In the genomic region with DNA sequence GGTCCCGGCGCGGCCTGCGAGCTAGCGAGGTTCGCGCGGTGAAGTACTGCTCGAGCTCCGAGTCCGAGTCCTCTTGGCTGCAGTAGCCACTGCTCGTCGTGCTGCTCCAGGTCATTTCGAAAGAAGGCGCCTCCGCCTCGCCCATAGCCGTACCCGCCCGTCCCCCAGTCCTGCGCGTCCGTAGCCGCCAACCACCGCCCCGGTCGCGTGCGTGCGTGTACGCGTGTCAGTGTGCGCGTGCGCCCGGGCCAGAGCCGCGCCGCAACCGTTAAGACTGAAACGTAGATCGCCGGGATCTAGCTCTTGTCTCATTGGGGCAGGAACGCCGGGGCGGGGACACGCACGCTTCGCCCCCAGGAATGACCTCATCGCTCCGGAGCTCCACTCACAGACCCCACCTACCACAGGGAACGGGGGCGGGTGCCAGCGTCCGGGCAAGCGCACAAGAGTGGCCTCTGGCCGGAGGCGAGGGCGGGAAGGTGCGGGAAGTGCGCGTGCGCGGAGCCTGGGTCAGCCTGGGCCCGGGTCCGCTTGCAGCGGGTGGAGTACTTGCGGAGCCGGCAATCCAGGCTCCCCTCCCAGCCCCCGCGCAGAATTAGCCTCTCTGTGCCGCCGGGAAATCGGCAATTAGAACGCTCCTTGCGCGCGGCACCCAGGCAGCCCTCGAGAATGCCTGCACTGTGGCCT, we compare ENCODE assay signal across 1 cellular context.
TF ChIP-seq lines count a peak whose summit lies in the region.

No MANE protein-coding gene starts in this region.

TF ChIP-seq in HepG2, 621 proteins besides CTCF, POLR2A, EP300 and RAD21 (continued from another document and continues in another):
- TF ChIP-seq ZNF317 (CRISPR knock-in tag; IDR thresholded peaks at IDR 0.05) (peak; percentile 85), SUZ12 (IDR thresholded peaks at IDR 0.05; ENCODE audit: low read depth, low read length) (no peak), ZNF510 (CRISPR knock-in tag; IDR thresholded peaks at IDR 0.05; ENCODE audit: low read depth) (no peak), GTF3A (CRISPR knock-in tag; conservative IDR thresholded peaks at IDR 0.05) (peak; percentile 90; the same call in 1 of the 2 replicates), RNF2 (conservative IDR thresholded peaks at IDR 0.05; ENCODE audit: low read depth) (peak; percentile 86), ZNF253 (CRISPR knock-in tag; IDR thresholded peaks at IDR 0.05; ENCODE audit: borderline replicate concordance) (peak; percentile 61; the same call in 1 of the 2 replicates), ARID2 (CRISPR knock-in tag; IDR thresholded peaks at IDR 0.05; ENCODE audit: borderline replicate concordance) (0 out of 2 replicates have a peak, but pooled peaks have one; percentile 46), CHCHD3 (CRISPR knock-in tag; IDR thresholded peaks at IDR 0.05) (0 out of 2 replicates have a peak, but pooled peaks have one; percentile 10), NFIB (CRISPR knock-in tag; IDR thresholded peaks at IDR 0.05; ENCODE audit: borderline replicate concordance) (no peak), ZSCAN31 (CRISPR knock-in tag; IDR thresholded peaks at IDR 0.05; ENCODE audit: low read depth) (peak; percentile 73; the same call in 1 of the 2 replicates), GATAD2A (CRISPR knock-in tag; IDR thresholded peaks at IDR 0.05) (peak; percentile 41; the same call in 1 of the 2 replicates), ZNF839 (CRISPR knock-in tag; IDR thresholded peaks at IDR 0.05; ENCODE audit: borderline replicate concordance) (peak; percentile 39; the same call in 1 of the 2 replicates), ZNF547 (CRISPR knock-in tag; IDR thresholded peaks at IDR 0.05) (peak; percentile 85), GFI1 (CRISPR knock-in tag; IDR thresholded peaks at IDR 0.05; ENCODE audit: borderline replicate concordance) (peak; percentile 13; the same call in 1 of the 2 replicates), KMT2B (CRISPR knock-in tag; IDR thresholded peaks at IDR 0.05) (peak; percentile 7; the same call in 1 of the 2 replicates), ZNF468 (CRISPR knock-in tag; IDR thresholded peaks at IDR 0.05) (0 out of 2 replicates have a peak, but pooled peaks have one; percentile 26), ZMYM4 (CRISPR knock-in tag; IDR thresholded peaks at IDR 0.05) (peak; percentile 89), MTA3 (CRISPR knock-in tag; IDR thresholded peaks at IDR 0.05) (no peak), PHF5A (CRISPR knock-in tag; IDR thresholded peaks at IDR 0.05; ENCODE audit: low read depth, unreplicated experiment) (peak; percentile 34), SAFB2 (CRISPR knock-in tag; IDR thresholded peaks at IDR 0.05; ENCODE audit: borderline replicate concordance, low read depth) (peak; percentile 66; the same call in 1 of the 2 replicates), POLR2G (IDR thresholded peaks at IDR 0.05; ENCODE audit: low read depth, low read length) (peak; percentile 90), ATF1 (CRISPR knock-in tag; IDR thresholded peaks at IDR 0.05) (no peak), RFXAP (CRISPR knock-in tag; IDR thresholded peaks at IDR 0.05; ENCODE audit: borderline replicate concordance) (0 out of 2 replicates have a peak, but pooled peaks have one; percentile 19), KLF12 (CRISPR knock-in tag; IDR thresholded peaks at IDR 0.05; ENCODE audit: borderline replicate concordance) (peak; percentile 83; the same call in 1 of the 2 replicates), ZNF256 (CRISPR knock-in tag; conservative IDR thresholded peaks at IDR 0.05) (peak; percentile 95), ZNF780A (CRISPR knock-in tag; IDR thresholded peaks at IDR 0.05) (peak; percentile 92), ZNF383 (CRISPR knock-in tag; IDR thresholded peaks at IDR 0.05; ENCODE audit: borderline replicate concordance) (no peak), HOXD1 (CRISPR knock-in tag; IDR thresholded peaks at IDR 0.05) (peak; percentile 53; the same call in 1 of the 2 replicates), GABPA (IDR thresholded peaks at IDR 0.05; ENCODE audit: low read depth, low read length) (no peak), GABPA (CRISPR knock-in tag; IDR thresholded peaks at IDR 0.05; ENCODE audit: low read depth) (peak; percentile 27; the same call in 1 of the 2 replicates), ZNF792 (CRISPR knock-in tag; IDR thresholded peaks at IDR 0.05) (peak; percentile 69; the same call in 1 of the 2 replicates), NFYC (CRISPR knock-in tag; IDR thresholded peaks at IDR 0.05) (peak; percentile 67), ZNF772 (CRISPR knock-in tag; IDR thresholded peaks at IDR 0.05) (peak; percentile 77), ZNF724P (CRISPR knock-in tag; IDR thresholded peaks at IDR 0.05; ENCODE audit: borderline replicate concordance) (peak; percentile 43; the same call in 1 of the 2 replicates)
- TF ChIP-seq, protein P1, sequence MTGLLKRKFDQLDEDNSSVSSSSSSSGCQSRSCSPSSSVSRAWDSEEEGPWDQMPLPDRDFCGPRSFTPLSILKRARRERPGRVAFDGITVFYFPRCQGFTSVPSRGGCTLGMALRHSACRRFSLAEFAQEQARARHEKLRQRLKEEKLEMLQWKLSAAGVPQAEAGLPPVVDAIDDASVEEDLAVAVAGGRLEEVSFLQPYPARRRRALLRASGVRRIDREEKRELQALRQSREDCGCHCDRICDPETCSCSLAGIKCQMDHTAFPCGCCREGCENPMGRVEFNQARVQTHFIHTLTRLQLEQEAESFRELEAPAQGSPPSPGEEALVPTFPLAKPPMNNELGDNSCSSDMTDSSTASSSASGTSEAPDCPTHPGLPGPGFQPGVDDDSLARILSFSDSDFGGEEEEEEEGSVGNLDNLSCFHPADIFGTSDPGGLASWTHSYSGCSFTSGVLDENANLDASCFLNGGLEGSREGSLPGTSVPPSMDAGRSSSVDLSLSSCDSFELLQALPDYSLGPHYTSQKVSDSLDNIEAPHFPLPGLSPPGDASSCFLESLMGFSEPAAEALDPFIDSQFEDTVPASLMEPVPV (CRISPR knock-in tag; IDR thresholded peaks at IDR 0.05) = peak; percentile 84
- TF ChIP-seq, protein P2, sequence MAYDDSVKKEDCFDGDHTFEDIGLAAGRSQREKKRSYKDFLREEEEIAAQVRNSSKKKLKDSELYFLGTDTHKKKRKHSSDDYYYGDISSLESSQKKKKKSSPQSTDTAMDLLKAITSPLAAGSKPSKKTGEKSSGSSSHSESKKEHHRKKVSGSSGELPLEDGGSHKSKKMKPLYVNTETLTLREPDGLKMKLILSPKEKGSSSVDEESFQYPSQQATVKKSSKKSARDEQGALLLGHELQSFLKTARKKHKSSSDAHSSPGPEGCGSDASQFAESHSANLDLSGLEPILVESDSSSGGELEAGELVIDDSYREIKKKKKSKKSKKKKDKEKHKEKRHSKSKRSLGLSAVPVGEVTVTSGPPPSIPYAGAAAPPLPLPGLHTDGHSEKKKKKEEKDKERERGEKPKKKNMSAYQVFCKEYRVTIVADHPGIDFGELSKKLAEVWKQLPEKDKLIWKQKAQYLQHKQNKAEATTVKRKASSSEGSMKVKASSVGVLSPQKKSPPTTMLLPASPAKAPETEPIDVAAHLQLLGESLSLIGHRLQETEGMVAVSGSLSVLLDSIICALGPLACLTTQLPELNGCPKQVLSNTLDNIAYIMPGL (CRISPR knock-in tag; IDR thresholded peaks at IDR 0.05; ENCODE audit: borderline replicate concordance in 1 of 2, low read depth in 1 of 2) = peak; percentile 79 to 89; a peak in 3 of 4 replicates
- TF ChIP-seq, protein P3, sequence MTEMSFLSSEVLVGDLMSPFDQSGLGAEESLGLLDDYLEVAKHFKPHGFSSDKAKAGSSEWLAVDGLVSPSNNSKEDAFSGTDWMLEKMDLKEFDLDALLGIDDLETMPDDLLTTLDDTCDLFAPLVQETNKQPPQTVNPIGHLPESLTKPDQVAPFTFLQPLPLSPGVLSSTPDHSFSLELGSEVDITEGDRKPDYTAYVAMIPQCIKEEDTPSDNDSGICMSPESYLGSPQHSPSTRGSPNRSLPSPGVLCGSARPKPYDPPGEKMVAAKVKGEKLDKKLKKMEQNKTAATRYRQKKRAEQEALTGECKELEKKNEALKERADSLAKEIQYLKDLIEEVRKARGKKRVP (CRISPR knock-in tag; IDR thresholded peaks at IDR 0.05) = peak in 1 of 2 experiments; percentile 15; a peak in 1 of 4 replicates
- TF ChIP-seq, protein P4, sequence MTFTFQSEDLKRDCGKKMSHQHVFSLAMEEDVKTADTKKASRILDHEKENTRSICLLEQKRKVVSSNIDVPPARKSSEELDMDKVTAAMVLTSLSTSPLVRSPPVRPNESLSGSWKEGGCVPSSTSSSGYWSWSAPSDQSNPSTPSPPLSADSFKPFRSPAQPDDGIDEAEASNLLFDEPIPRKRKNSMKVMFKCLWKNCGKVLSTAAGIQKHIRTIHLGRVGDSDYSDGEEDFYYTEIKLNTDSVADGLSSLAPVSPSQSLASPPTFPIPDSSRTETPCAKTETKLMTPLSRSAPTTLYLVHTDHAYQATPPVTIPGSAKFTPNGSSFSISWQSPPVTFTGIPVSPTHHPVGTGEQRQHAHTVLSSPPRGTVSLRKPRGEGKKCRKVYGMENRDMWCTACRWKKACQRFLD (CRISPR knock-in tag; IDR thresholded peaks at IDR 0.05; ENCODE audit: borderline replicate concordance) = peak; percentile 71; the same call in 1 of the 2 replicates
- TF ChIP-seq, protein P5, sequence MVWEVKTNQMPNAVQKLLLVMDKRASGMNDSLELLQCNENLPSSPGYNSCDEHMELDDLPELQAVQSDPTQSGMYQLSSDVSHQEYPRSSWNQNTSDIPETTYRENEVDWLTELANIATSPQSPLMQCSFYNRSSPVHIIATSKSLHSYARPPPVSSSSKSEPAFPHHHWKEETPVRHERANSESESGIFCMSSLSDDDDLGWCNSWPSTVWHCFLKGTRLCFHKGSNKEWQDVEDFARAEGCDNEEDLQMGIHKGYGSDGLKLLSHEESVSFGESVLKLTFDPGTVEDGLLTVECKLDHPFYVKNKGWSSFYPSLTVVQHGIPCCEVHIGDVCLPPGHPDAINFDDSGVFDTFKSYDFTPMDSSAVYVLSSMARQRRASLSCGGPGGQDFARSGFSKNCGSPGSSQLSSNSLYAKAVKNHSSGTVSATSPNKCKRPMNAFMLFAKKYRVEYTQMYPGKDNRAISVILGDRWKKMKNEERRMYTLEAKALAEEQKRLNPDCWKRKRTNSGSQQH (CRISPR knock-in tag; IDR thresholded peaks at IDR 0.05; ENCODE audit: low read depth) = peak; percentile 89; the same call in 1 of the 2 replicates
- TF ChIP-seq, protein P6, sequence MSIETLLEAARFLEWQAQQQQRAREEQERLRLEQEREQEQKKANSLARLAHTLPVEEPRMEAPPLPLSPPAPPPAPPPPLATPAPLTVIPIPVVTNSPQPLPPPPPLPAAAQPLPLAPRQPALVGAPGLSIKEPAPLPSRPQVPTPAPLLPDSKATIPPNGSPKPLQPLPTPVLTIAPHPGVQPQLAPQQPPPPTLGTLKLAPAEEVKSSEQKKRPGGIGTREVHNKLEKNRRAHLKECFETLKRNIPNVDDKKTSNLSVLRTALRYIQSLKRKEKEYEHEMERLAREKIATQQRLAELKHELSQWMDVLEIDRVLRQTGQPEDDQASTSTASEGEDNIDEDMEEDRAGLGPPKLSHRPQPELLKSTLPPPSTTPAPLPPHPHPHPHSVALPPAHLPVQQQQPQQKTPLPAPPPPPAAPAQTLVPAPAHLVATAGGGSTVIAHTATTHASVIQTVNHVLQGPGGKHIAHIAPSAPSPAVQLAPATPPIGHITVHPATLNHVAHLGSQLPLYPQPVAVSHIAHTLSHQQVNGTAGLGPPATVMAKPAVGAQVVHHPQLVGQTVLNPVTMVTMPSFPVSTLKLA (IDR thresholded peaks at IDR 0.05) = peak; percentile 81
- TF ChIP-seq, protein P7, sequence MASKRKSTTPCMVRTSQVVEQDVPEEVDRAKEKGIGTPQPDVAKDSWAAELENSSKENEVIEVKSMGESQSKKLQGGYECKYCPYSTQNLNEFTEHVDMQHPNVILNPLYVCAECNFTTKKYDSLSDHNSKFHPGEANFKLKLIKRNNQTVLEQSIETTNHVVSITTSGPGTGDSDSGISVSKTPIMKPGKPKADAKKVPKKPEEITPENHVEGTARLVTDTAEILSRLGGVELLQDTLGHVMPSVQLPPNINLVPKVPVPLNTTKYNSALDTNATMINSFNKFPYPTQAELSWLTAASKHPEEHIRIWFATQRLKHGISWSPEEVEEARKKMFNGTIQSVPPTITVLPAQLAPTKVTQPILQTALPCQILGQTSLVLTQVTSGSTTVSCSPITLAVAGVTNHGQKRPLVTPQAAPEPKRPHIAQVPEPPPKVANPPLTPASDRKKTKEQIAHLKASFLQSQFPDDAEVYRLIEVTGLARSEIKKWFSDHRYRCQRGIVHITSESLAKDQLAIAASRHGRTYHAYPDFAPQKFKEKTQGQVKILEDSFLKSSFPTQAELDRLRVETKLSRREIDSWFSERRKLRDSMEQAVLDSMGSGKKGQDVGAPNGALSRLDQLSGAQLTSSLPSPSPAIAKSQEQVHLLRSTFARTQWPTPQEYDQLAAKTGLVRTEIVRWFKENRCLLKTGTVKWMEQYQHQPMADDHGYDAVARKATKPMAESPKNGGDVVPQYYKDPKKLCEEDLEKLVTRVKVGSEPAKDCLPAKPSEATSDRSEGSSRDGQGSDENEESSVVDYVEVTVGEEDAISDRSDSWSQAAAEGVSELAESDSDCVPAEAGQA (IDR thresholded peaks at IDR 0.05; ENCODE audit: low read depth) = no peak; the same call in 1 of the 2 replicates
- TF ChIP-seq, protein P7 (CRISPR knock-in tag; IDR thresholded peaks at IDR 0.05; ENCODE audit: borderline replicate concordance) = peak; percentile 37; the same call in 1 of the 2 replicates
- TF ChIP-seq, protein P8, sequence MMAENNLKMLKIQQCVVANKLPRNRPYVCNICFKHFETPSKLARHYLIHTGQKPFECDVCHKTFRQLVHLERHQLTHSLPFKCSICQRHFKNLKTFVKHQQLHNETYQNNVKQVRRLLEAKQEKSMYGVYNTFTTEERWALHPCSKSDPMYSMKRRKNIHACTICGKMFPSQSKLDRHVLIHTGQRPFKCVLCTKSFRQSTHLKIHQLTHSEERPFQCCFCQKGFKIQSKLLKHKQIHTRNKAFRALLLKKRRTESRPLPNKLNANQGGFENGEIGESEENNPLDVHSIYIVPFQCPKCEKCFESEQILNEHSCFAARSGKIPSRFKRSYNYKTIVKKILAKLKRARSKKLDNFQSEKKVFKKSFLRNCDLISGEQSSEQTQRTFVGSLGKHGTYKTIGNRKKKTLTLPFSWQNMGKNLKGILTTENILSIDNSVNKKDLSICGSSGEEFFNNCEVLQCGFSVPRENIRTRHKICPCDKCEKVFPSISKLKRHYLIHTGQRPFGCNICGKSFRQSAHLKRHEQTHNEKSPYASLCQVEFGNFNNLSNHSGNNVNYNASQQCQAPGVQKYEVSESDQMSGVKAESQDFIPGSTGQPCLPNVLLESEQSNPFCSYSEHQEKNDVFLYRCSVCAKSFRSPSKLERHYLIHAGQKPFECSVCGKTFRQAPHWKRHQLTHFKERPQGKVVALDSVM (CRISPR knock-in tag; IDR thresholded peaks at IDR 0.05) = 0 out of 2 replicates have a peak, but pooled peaks have one; percentile 15
